In the genomic region with DNA sequence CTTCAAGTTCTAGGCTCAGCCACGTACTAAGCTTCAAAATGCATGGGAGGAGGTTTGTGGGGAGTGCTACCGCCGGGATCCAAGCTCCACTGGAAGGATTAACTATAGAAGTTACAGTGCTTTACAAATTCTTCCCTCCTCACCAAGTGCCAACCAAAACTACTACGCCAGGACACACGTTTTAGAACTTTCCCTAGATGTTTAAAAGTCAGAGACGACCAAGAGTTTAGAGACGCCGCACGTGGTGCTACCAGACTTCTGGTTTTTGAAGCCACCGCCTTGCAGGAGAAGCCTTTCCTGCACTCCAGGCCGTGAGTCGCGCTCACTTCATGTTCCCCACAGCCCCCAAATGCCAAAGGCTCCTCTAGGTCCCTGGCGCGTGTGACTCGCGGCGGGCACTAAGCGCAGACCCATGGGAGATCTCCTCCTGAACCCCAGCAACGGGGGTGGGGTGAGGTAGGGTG, we compare ENCODE assay signal across 8 cellular contexts. TPM values are rescaled to one million over a fixed set of nuclear protein-coding genes. Genes with fewer than 3 reads are reported as not detected.
A peak's percentile ranks its signal among the peaks of the same experiment; 100 is the strongest.
DNase-seq lines count a peak whose midpoint lies in the region; ATAC-seq and TF ChIP-seq lines count a peak whose summit lies in the region.

No MANE protein-coding gene starts in this region.

- intact Hi-C loops in lower lobe of right lung (cut with DNase I), result no loop called here

- H3K36me3 Mint-ChIP-seq in HFFc6 (ENCODE audit: low read depth) (peaks cover 17% of the 10 kb centered on the region; the same call in 1 of the 2 replicates), type B pancreatic cell (peaks cover 3% of the 10 kb centered on the region)

- H3K27me3 ChIP-seq in lower lobe of right lung (ENCODE audit: low read depth), result no peaks in the 10 kb centered on the region

- H3K4me1 ChIP-seq in lower lobe of right lung, result peaks cover 11% of the 10 kb centered on the region

- peaks cover 37% of the 10 kb centered on the region for H3K4me1 Mint-ChIP-seq in HFFc6 (ENCODE audit: low read depth)
- peaks cover 19% of the 10 kb centered on the region for H3K4me1 Mint-ChIP-seq in type B pancreatic cell (ENCODE audit: unreplicated experiment)

- ATAC-seq in SK-N-SH treated with all-trans-retinoic acid at 6 μM for 48 hours (peak; percentile 40), lower lobe of right lung (peak; percentile 52 to 53), GM19467 (IDR thresholded peaks at IDR 0.05; ENCODE audit: unreplicated experiment) (no peak)

- peak overlapping the region; percentile 78 for H3K4me3 ChIP-seq in lower lobe of right lung

- TF ChIP-seq CTCF in HFFc6 (IDR thresholded peaks at IDR 0.05) (no peak), lower lobe of right lung (IDR thresholded peaks at IDR 0.05) (no peak), type B pancreatic cell (conservative IDR thresholded peaks at IDR 0.05) (no peak)

- no peaks in the 10 kb centered on the region for H3K36me3 ChIP-seq in lower lobe of right lung

- peak overlapping the region; percentile 97 for H3K27ac ChIP-seq in lower lobe of right lung

- H3K27ac Mint-ChIP-seq in HFFc6, result peak overlapping the region; percentile 92
- H3K27ac Mint-ChIP-seq in type B pancreatic cell, result peak overlapping the region; percentile 99

- H3K9me3 Mint-ChIP-seq in HFFc6, result no peaks in the 10 kb centered on the region
- no peaks in the 10 kb centered on the region for H3K9me3 Mint-ChIP-seq in type B pancreatic cell

- H3K9me3 ChIP-seq in lower lobe of right lung, result no peaks in the 10 kb centered on the region

- DNase-seq in COLO668 (lab: John Stamatoyannopoulos, UW; ENCODE audit: unreplicated experiment) (peak; percentile 38), HFFc6 (no peak), ecto neural progenitor cell (ENCODE audit: low spot score) (peak; percentile 55), lower lobe of right lung (peak; percentile 55), type B pancreatic cell (ENCODE audit: extremely low spot score, unreplicated experiment) (no peak), superior temporal gyrus (ENCODE audit: extremely low spot score) (no peak)

- H3K4me3 Mint-ChIP-seq in HFFc6 (peak overlapping the region; percentile 96), type B pancreatic cell (peak overlapping the region; percentile 94)

- H3K27me3 Mint-ChIP-seq in HFFc6 (ENCODE audit: insufficient read depth) (no peaks in the 10 kb centered on the region; the same call in 1 of the 2 replicates), type B pancreatic cell (no peaks in the 10 kb centered on the region)

TF ChIP-seq in SK-N-SH treated with all-trans-retinoic acid at 6 μM for 48 hours, 23 proteins besides CTCF, POLR2A, EP300 and RAD21:
- no peak for TF ChIP-seq ZNF8 (CRISPR knock-in tag; IDR thresholded peaks at IDR 0.05)
TF ChIP-seq in SK-N-SH treated with all-trans-retinoic acid at 6 μM for 48 hours: peak in this region for 0.

RNA-seq across cellular contexts. Expression of a gene that starts 0.7 kb away (rescaled TPM):
- total RNA-seq in HFFc6 (2021; fragmentation: NEBNext Ultra II Directional; extraction: Animal tissue kit (Norgen Biotek cat#: 25700)), result 100 to 1,000 TPM; 208 to 263 (median 234) TPM
- total RNA-seq in lower lobe of right lung (95.9 TPM), type B pancreatic cell (ENCODE audit: low replicate concordance) (124 and 136 TPM in 2 replicates)

RNA-seq across cellular contexts. Expression of a gene that starts 11.4 kb away (rescaled TPM):
- under 1 TPM in 4 of 6 experiments, not detected in 2; 0.24 to 0.53 (median 0.34) TPM for total RNA-seq in HFFc6 (2021; fragmentation: NEBNext Ultra II Directional; extraction: Animal tissue kit (Norgen Biotek cat#: 25700))
- total RNA-seq in lower lobe of right lung (4.3 TPM), type B pancreatic cell (ENCODE audit: low replicate concordance) (0.90 and 1.2 TPM in 2 replicates)

Comparison
In these comparisons a context has a peak if more than half of its experiments do, and no peak if none do; other contexts are left out.
1. DNase-seq: peak in COLO668 (single experiment), ecto neural progenitor cell (single experiment) and lower lobe of right lung (single experiment); none in HFFc6 (single experiment), type B pancreatic cell (single experiment) and superior temporal gyrus (single experiment).